39 cellular contexts compared by ENCODE assay signal in the genomic region with DNA sequence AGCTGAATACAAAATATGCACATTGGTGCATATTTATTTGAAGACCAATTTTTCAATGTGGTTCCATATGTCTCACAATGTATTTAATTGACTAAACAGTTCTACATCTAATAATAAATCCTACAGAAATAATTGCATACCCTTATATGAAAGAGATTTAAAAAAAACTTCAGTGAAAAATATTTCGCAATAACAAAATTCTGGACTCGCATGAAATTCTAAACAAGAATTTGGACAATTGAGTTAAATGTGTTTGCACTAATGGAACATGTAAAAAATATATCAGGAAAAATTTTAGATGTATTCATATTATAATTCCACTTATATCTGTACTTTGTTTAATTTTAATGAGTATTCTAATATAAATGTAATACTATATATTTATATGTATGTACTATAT.
"Had no signal": no experiment of that assay in that cellular context is flagged by ENCODE, and none has a peak within 500 bp of the region (broad histone marks: within the 10 kb centered on the region; RNA-seq: fewer than 3 reads in every experiment).

No MANE protein-coding gene starts in this region.

- H3K9me3 ChIP-seq: ascending aorta had no signal

- H3K36me3 ChIP-seq: ascending aorta, cardiac muscle cell, WERI-Rb-1 had no signal

- H3K4me3 Mint-ChIP-seq: activated CD4-positive, alpha-beta memory T cell treated with anti-CD3 and anti-CD28 coated beads for 36 hours; activated CD4-positive, alpha-beta T cell treated with anti-CD3 and anti-CD28 coated beads, Interleukin-2, amount 10 ng/mL, durations not matched to agents 24 days and 14 days; activated CD8-positive, alpha-beta T cell treated with anti-CD3 and anti-CD28 coated beads for 36 hours; activated naive CD4-positive, alpha-beta T cell treated with anti-CD3 and anti-CD28 coated beads for 36 hours; activated naive CD8-positive, alpha-beta T cell treated with anti-CD3 and anti-CD28 coated beads for 36 hours; activated T-cell treated with anti-CD3 and anti-CD28 coated beads, Interleukin-2, amount 50 U/mL, for 4 hours; activated T-cell treated with anti-CD3 and anti-CD28 coated beads, Interleukin-2, amount 50 U/mL, for 72 hours; activated T-helper 1 cell treated with anti-CD3 and anti-CD28 coated beads, Interleukin-12 subunit alpha, Interleukin-12 subunit beta, Interleukin-2, Interleukin-4 antibody, amounts not matched to agents 30 ng/mL and 10 ng/mL and 1 ng/mL, durations not matched to agents 14 hours and 24 hours and 36 hours; activated T-helper 17 cell treated with anti-CD3 and anti-CD28 coated beads, Interleukin-2, amount 50 U/mL, for 72 hours; brain; central memory CD8-positive, alpha-beta T cell; T-helper 1 cell treated with Interleukin-12 subunit alpha and Interleukin-12 subunit beta and Interleukin-4 antibody, amounts not matched to agents 30 μg/mL and 1 μg/mL, for 36 hours; T-helper 2 cell treated with Interferon-gamma antibody and Interleukin-4, amounts not matched to agents 5 μg/mL and 100 μg/mL, for 36 hours; WTC11 had no signal

- H3K36me3 Mint-ChIP-seq: activated CD4-positive, alpha-beta memory T cell treated with anti-CD3 and anti-CD28 coated beads for 36 hours; activated naive CD4-positive, alpha-beta T cell treated with anti-CD3 and anti-CD28 coated beads, Interleukin-2, amount 50 U/mL, for 72 hours; activated naive CD8-positive, alpha-beta T cell treated with anti-CD3 and anti-CD28 coated beads for 36 hours; brain had no signal

- FAIRE-seq: bronchial epithelial cell had no signal

- H3K27me3 Mint-ChIP-seq: activated CD4-positive, alpha-beta memory T cell treated with anti-CD3 and anti-CD28 coated beads for 36 hours; activated CD4-positive, alpha-beta T cell treated with anti-CD3 and anti-CD28 coated beads, Interleukin-2, amount 10 ng/mL, durations not matched to agents 24 days and 14 days; activated CD8-positive, alpha-beta T cell treated with anti-CD3 and anti-CD28 coated beads for 36 hours; activated naive CD8-positive, alpha-beta T cell treated with anti-CD3 and anti-CD28 coated beads for 36 hours; activated T-helper 17 cell treated with anti-CD3 and anti-CD28 coated beads, Interleukin-2, amount 50 U/mL, for 72 hours; brain; central memory CD8-positive, alpha-beta T cell had no signal

- H3K4me3 ChIP-seq: ascending aorta, cardiac muscle cell had no signal

- H3K27ac Mint-ChIP-seq: activated CD4-positive, alpha-beta memory T cell treated with anti-CD3 and anti-CD28 coated beads for 36 hours; activated CD4-positive, alpha-beta T cell treated with anti-CD3 and anti-CD28 coated beads, Interleukin-2, amount 10 ng/mL, durations not matched to agents 24 days and 14 days; activated CD8-positive, alpha-beta T cell treated with anti-CD3 and anti-CD28 coated beads for 36 hours; activated naive CD4-positive, alpha-beta T cell treated with anti-CD3 and anti-CD28 coated beads for 36 hours; activated naive CD4-positive, alpha-beta T cell treated with anti-CD3 and anti-CD28 coated beads, Interleukin-2, amount 50 U/mL, for 72 hours; activated naive CD8-positive, alpha-beta T cell treated with anti-CD3 and anti-CD28 coated beads for 36 hours; activated T-cell treated with anti-CD3 and anti-CD28 coated beads, Interleukin-2, amount 50 U/mL, for 72 hours; activated T-helper 1 cell treated with anti-CD3 and anti-CD28 coated beads, Interleukin-12 subunit alpha, Interleukin-12 subunit beta, Interleukin-2, Interleukin-4 antibody, amounts not matched to agents 30 ng/mL and 10 ng/mL and 1 ng/mL, durations not matched to agents 14 hours and 24 hours and 36 hours; activated T-helper 17 cell treated with anti-CD3 and anti-CD28 coated beads, Interleukin-2, amount 50 U/mL, for 72 hours; brain; T-helper 1 cell treated with Interleukin-12 subunit alpha and Interleukin-12 subunit beta and Interleukin-4 antibody, amounts not matched to agents 30 μg/mL and 1 μg/mL, for 36 hours; T-helper 2 cell treated with Interferon-gamma antibody and Interleukin-4, amounts not matched to agents 5 μg/mL and 100 μg/mL, for 36 hours; WTC11 had no signal

- ATAC-seq: activated CD4-positive, CD25-positive, alpha-beta regulatory T cell treated with anti-CD3 and anti-CD28 coated beads, Interleukin-2, amount 50 U/mL, for 24 hours; activated CD8-positive, alpha-beta T cell treated with anti-CD3 and anti-CD28 coated beads for 36 hours; activated naive CD4-positive, alpha-beta T cell treated with anti-CD3 and anti-CD28 coated beads, Interleukin-2, amount 50 U/mL, for 72 hours; activated T-cell treated with anti-CD3 and anti-CD28 coated beads, Interleukin-2, amount 50 U/mL, for 4 hours; activated T-cell treated with anti-CD3 and anti-CD28 coated beads, Interleukin-2, amount 50 U/mL, for 72 hours; activated T-helper 17 cell treated with anti-CD3 and anti-CD28 coated beads, Interleukin-2, amount 50 U/mL, for 72 hours; WTC11 had no signal

- H3K4me1 ChIP-seq: ascending aorta had no signal

- DNase-seq: activated CD4-positive, alpha-beta memory T cell treated with anti-CD3 and anti-CD28 coated beads for 36 hours; activated CD4-positive, alpha-beta T cell treated with anti-CD3 and anti-CD28 coated beads for 1 hour; activated CD4-positive, alpha-beta T cell treated with anti-CD3 and anti-CD28 coated beads for 4 hours; activated CD4-positive, alpha-beta T cell treated with anti-CD3 and anti-CD28 coated beads, Interleukin-2, amount 10 ng/mL, durations not matched to agents 24 days and 14 days; activated CD4-positive, alpha-beta T cell treated with anti-CD3 and anti-CD28 coated beads, Interleukin-2, amount 50 U/mL, for 1 hour; activated CD4-positive, alpha-beta T cell treated with anti-CD3 and anti-CD28 coated beads, Interleukin-2, amount 50 U/mL, for 4 hours; activated CD4-positive, CD25-positive, alpha-beta regulatory T cell; activated CD8-positive, alpha-beta memory T cell treated with anti-CD3 and anti-CD28 coated beads, Interleukin-2, amount 50 U/mL, for 4 hours; activated CD8-positive, alpha-beta T cell treated with anti-CD3 and anti-CD28 coated beads for 36 hours; activated effector memory CD4-positive, alpha-beta T cell treated with anti-CD3 and anti-CD28 coated beads, Interleukin-2, amount 50 U/mL, for 16 hours; activated gamma-delta T cell treated with Interleukin-2 at 50 U/mL for 16 hours; activated naive CD4-positive, alpha-beta T cell; activated naive CD4-positive, alpha-beta T cell treated with anti-CD3 and anti-CD28 coated beads for 36 hours; activated naive CD4-positive, alpha-beta T cell treated with anti-CD3 and anti-CD28 coated beads, Interleukin-2, amount 50 U/mL, for 16 hours; activated naive CD8-positive, alpha-beta T cell treated with anti-CD3 and anti-CD28 coated beads for 36 hours; activated T-cell treated with anti-CD3 and anti-CD28 coated beads for 4 hours; activated T-cell treated with anti-CD3 and anti-CD28 coated beads, Interleukin-2, amount 50 U/mL, for 1 hour; activated T-cell treated with anti-CD3 and anti-CD28 coated beads, Interleukin-2, amount 50 U/mL, for 4 hours; activated T-cell treated with anti-CD3 and anti-CD28 coated beads, Interleukin-2, amount 50 U/mL, for 72 hours; amygdala; anterior cingulate cortex; caudate nucleus; cerebellar nuclear complex; T-helper 1 cell; T-helper 2 cell; T-helper 9 cell; WERI-Rb-1 had no signal

- H3K27ac ChIP-seq: ascending aorta, cardiac muscle cell, WERI-Rb-1 had no signal

- H3K27me3 ChIP-seq: ascending aorta, cardiac muscle cell had no signal

- H3K4me1 Mint-ChIP-seq: activated CD4-positive, alpha-beta T cell treated with anti-CD3 and anti-CD28 coated beads, Interleukin-2, amount 10 ng/mL, durations not matched to agents 24 days and 14 days; activated naive CD8-positive, alpha-beta T cell treated with anti-CD3 and anti-CD28 coated beads for 36 hours; activated T-helper 17 cell treated with anti-CD3 and anti-CD28 coated beads, Interleukin-2, amount 50 U/mL, for 72 hours; brain; central memory CD8-positive, alpha-beta T cell; WTC11 had no signal
